Comparison of ENCODE assay signal across 20 cellular contexts in the genomic region with DNA sequence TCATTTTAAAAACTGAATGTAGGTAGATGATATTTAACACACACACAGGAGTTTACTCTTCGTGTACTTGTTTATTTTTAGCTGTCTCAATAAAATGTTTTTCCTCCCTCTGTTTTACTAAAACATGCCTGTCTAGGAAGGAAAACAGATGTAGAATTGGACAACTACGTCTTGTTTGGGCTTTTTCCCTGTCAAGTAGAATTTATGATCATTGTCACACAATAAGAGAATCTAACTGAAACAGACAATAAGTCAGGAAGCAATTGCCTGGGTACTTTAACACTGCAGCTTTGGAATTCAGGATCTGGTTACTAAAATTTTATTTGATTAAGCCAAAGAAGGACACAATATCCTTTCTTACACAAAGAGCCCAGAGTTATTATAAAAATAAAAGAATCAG.
A peak's percentile ranks its signal among the peaks of the same experiment; 100 is the strongest.
DNase-seq lines count a peak whose midpoint lies in the region; ATAC-seq, FAIRE-seq and TF ChIP-seq lines count a peak whose summit lies in the region.
"Had no signal": no experiment of that assay in that cellular context is flagged by ENCODE, and none has a peak within 500 bp of the region (broad histone marks: within the 10 kb centered on the region; RNA-seq: fewer than 3 reads in every experiment).

No MANE protein-coding gene starts in this region.

- CTCF ChIA-PET in SK-N-SH (lab: Yijun Ruan, JAX) = interaction anchor here (0.6 to 0.9 kb wide), 2 partner anchors 95 to 375 kb away, joined by 3 read pairs; no protein-coding TSS in a partner anchor

- H3K36me3 ChIP-seq in SK-N-SH (replicated peaks in 1 of 2; ENCODE audit: control insufficient read depth in 1 of 2, insufficient read depth in 2 of 2, low read length in 1 of 2) (no peaks in the 10 kb centered on the region), sigmoid colon (no peaks in the 10 kb centered on the region)
- H3K36me3 ChIP-seq: SJCRH30 had no signal

- H3K4me3 Mint-ChIP-seq in chondrocyte (ENCODE audit: unreplicated experiment) (no peak overlapping the region), progenitor cell of endocrine pancreas (ENCODE audit: low read depth) (no peak overlapping the region)
- H3K4me3 Mint-ChIP-seq: GM23338, T-cell had no signal

- H3K36me3 Mint-ChIP-seq in chondrocyte (ENCODE audit: low read depth) (no peaks in the 10 kb centered on the region), progenitor cell of endocrine pancreas (ENCODE audit: insufficient read depth) (no peaks in the 10 kb centered on the region)
- H3K36me3 Mint-ChIP-seq: T-cell had no signal

- no peaks in the 10 kb centered on the region; the same call in 1 of the 2 replicates for H3K9me2 ChIP-seq in SK-N-SH

- no peak for DNase-seq in SK-N-SH
- DNase-seq in NCI-H446 treated with DMSO at 0.1 percent for 48 hours (lab: John Stamatoyannopoulos, UW) = peak; percentile 100
- DNase-seq in sigmoid colon = no peak
- DNase-seq in NCI-H187 (lab: John Stamatoyannopoulos, UW) = no peak
- no peak for DNase-seq in chondrocyte (ENCODE audit: low spot score)
- DNase-seq in progenitor cell of endocrine pancreas (ENCODE audit: low spot score, unreplicated experiment) = no peak
- DNase-seq: DMS 273 treated with DMSO at 0.1 percent for 48 hours, GF-D8, KG1, NCI-H1048, NCI-H2029 treated with DMSO at 0.1 percent for 48 hours, PC-9, SJCRH30, T-cell had no signal

- no peak for TF ChIP-seq RAD21 in SK-N-SH (IDR thresholded peaks at IDR 0.05; ENCODE audit: low read length)

- H3K27ac Mint-ChIP-seq in chondrocyte (ENCODE audit: unreplicated experiment) (no peak overlapping the region), progenitor cell of endocrine pancreas (no peak overlapping the region)
- H3K27ac Mint-ChIP-seq: GM23338, T-cell had no signal

- H3K9me3 ChIP-seq in SK-N-SH (no peaks in the 10 kb centered on the region), sigmoid colon (no peaks in the 10 kb centered on the region)
- H3K9me3 ChIP-seq: SJCRH30 had no signal

- H3K27me3 ChIP-seq in SK-N-SH (ENCODE audit: insufficient read depth) (no peaks in the 10 kb centered on the region), sigmoid colon (no peaks in the 10 kb centered on the region)
- H3K27me3 ChIP-seq: SJCRH30 had no signal

- POLR2A ChIA-PET in SK-N-SH (lab: Yijun Ruan, JAX) = no interaction called here

- H3K4me1 ChIP-seq in SK-N-SH (ENCODE audit: control insufficient read depth in 1 of 2, insufficient read depth in 2 of 2, low read depth in 1 of 2, low read length in 1 of 2) (peaks cover 0 to 19% of the 10 kb centered on the region in 2 experiments; a peak in 2 of 4 replicates), sigmoid colon (peaks cover 0 to 15% (median 0%) of the 10 kb centered on the region in 4 donors)

- no peak overlapping the region for H3K9ac ChIP-seq in SK-N-SH

- ATAC-seq in SK-N-SH treated with all-trans-retinoic acid at 6 μM for 48 hours = peak; percentile 40; the same call in 2 of the 3 replicates
- ATAC-seq: GM23338, T-cell had no signal

- peak overlapping the region in 1 of 2 experiments; percentile 28; a peak in 1 of 4 replicates for H3K27ac ChIP-seq in SK-N-SH (ENCODE audit: low read depth in 2 of 2, low read length in 1 of 2)
- no peak overlapping the region for H3K27ac ChIP-seq in sigmoid colon
- H3K27ac ChIP-seq: C4-2B, PC-9, SJCRH30 had no signal

- peak; percentile 33 for FAIRE-seq in endometrium (lab: Jason Lieb, UNC)
- FAIRE-seq: A204.1, GM12892 had no signal

- no peak for TF ChIP-seq EP300 in SK-N-SH (IDR thresholded peaks at IDR 0.05; ENCODE audit: borderline replicate concordance in 1 of 2, low read depth in 1 of 2, low read length in 1 of 2)
- no peak for TF ChIP-seq EP300 in sigmoid colon (IDR thresholded peaks at IDR 0.05)

- no peaks in the 10 kb centered on the region for H3K9me3 Mint-ChIP-seq in chondrocyte (ENCODE audit: low read depth)
- no peaks in the 10 kb centered on the region for H3K9me3 Mint-ChIP-seq in progenitor cell of endocrine pancreas (ENCODE audit: low read depth)
- H3K9me3 Mint-ChIP-seq: GM23338, T-cell had no signal

- peaks cover 15% of the 10 kb centered on the region for H3K4me1 Mint-ChIP-seq in chondrocyte (ENCODE audit: low read depth)
- H3K4me1 Mint-ChIP-seq in progenitor cell of endocrine pancreas (ENCODE audit: low read depth) = peaks cover 17% of the 10 kb centered on the region

- no peak overlapping the region for H3K4me2 ChIP-seq in SK-N-SH
- H3K4me2 ChIP-seq: GM23338, PC-9 had no signal

- intact Hi-C loops in sigmoid colon (cut with DNase I) = no loop called here

- no peaks in the 10 kb centered on the region for H3F3A ChIP-seq in SK-N-SH (replicated peaks; ENCODE audit: insufficient read depth)

- no peak overlapping the region for H3K4me3 ChIP-seq in SK-N-SH (ENCODE audit: low read depth in 2 of 2, low read length in 1 of 2)
- no peak overlapping the region for H3K4me3 ChIP-seq in sigmoid colon
- H3K4me3 ChIP-seq: GM23338, PC-9, SJCRH30 had no signal

- no peaks in the 10 kb centered on the region for H3K79me2 ChIP-seq in SK-N-SH (ENCODE audit: insufficient read depth)

- no peak overlapping the region for H2AFZ ChIP-seq in SK-N-SH (ENCODE audit: low read depth)
- H2AFZ ChIP-seq: GM23338, PC-9 had no signal

- TF ChIP-seq CTCF in SK-N-SH (IDR thresholded peaks at IDR 0.05) (no peak), sigmoid colon (IDR thresholded peaks at IDR 0.05) (no peak), chondrocyte (IDR thresholded peaks at IDR 0.05) (no peak), progenitor cell of endocrine pancreas (IDR thresholded peaks at IDR 0.05; ENCODE audit: unreplicated experiment) (no peak)

- H3K27me3 Mint-ChIP-seq in chondrocyte (ENCODE audit: low read depth) (no peaks in the 10 kb centered on the region), progenitor cell of endocrine pancreas (peaks cover 6% of the 10 kb centered on the region)

- TF ChIP-seq POLR2A in sigmoid colon (IDR thresholded peaks at IDR 0.05) = no peak

- no peaks in the 10 kb centered on the region for H4K20me1 ChIP-seq in SK-N-SH (ENCODE audit: insufficient read depth)

- 19% methylated on average over 2 of the region's 2 CpGs for WGBS in SK-N-SH (ENCODE audit: low lambda C conversion rate)
- WGBS in sigmoid colon, 2 donors = 47 to 49% methylated on average over 2 of the region's 2 CpGs

TF ChIP-seq in SK-N-SH treated with all-trans-retinoic acid at 6 μM for 48 hours, 23 proteins besides CTCF, POLR2A, EP300 and RAD21:
- TF ChIP-seq TOX (CRISPR knock-in tag; IDR thresholded peaks at IDR 0.05; ENCODE audit: borderline replicate concordance) = peak; percentile 57; the same call in 1 of the 2 replicates
- no peak for TF ChIP-seq ARNTL (CRISPR knock-in tag; IDR thresholded peaks at IDR 0.05; ENCODE audit: borderline replicate concordance, low read depth)
- TF ChIP-seq RARB (CRISPR knock-in tag; IDR thresholded peaks at IDR 0.05) = peak; percentile 68; the same call in 1 of the 2 replicates

TF ChIP-seq in SK-N-SH, 30 proteins besides CTCF, POLR2A, EP300 and RAD21:
- TF ChIP-seq EZH2phosphoT487 (IDR thresholded peaks at IDR 0.05; ENCODE audit: borderline replicate concordance, low read depth) = no peak
- TF ChIP-seq, protein P1, sequence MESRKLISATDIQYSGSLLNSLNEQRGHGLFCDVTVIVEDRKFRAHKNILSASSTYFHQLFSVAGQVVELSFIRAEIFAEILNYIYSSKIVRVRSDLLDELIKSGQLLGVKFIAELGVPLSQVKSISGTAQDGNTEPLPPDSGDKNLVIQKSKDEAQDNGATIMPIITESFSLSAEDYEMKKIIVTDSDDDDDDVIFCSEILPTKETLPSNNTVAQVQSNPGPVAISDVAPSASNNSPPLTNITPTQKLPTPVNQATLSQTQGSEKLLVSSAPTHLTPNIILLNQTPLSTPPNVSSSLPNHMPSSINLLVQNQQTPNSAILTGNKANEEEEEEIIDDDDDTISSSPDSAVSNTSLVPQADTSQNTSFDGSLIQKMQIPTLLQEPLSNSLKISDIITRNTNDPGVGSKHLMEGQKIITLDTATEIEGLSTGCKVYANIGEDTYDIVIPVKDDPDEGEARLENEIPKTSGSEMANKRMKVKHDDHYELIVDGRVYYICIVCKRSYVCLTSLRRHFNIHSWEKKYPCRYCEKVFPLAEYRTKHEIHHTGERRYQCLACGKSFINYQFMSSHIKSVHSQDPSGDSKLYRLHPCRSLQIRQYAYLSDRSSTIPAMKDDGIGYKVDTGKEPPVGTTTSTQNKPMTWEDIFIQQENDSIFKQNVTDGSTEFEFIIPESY (IDR thresholded peaks at IDR 0.05; ENCODE audit: borderline replicate concordance, low read depth) = no peak
- no peak for TF ChIP-seq NFIC (IDR thresholded peaks at IDR 0.05; ENCODE audit: borderline replicate concordance)
- no peak for TF ChIP-seq TAF1 (IDR thresholded peaks at IDR 0.05; ENCODE audit: borderline replicate concordance, low read depth, low read length)
- no peak for TF ChIP-seq ELF1 (IDR thresholded peaks at IDR 0.05)
- TF ChIP-seq POLR2AphosphoS5 (IDR thresholded peaks at IDR 0.05; ENCODE audit: low read depth, low read length) = no peak
- no peak for TF ChIP-seq CHD2 (IDR thresholded peaks at IDR 0.05; ENCODE audit: low read length, partially characterized antibody)
- TF ChIP-seq, protein P2, sequence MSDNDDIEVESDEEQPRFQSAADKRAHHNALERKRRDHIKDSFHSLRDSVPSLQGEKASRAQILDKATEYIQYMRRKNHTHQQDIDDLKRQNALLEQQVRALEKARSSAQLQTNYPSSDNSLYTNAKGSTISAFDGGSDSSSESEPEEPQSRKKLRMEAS (IDR thresholded peaks at IDR 0.05; ENCODE audit: low read depth) = no peak
- TF ChIP-seq MEF2A (IDR thresholded peaks at IDR 0.05; ENCODE audit: borderline replicate concordance, low read depth) = no peak
- no peak for TF ChIP-seq JUND (IDR thresholded peaks at IDR 0.05)
- TF ChIP-seq GABPA (IDR thresholded peaks at IDR 0.05; ENCODE audit: low read depth) = no peak
- no peak for TF ChIP-seq FOSL2 (IDR thresholded peaks at IDR 0.05; ENCODE audit: borderline replicate concordance, low read depth)
- TF ChIP-seq GATA2 (CRISPR knock-in tag; IDR thresholded peaks at IDR 0.05) = no peak
- no peak for TF ChIP-seq RXRA (IDR thresholded peaks at IDR 0.05; ENCODE audit: borderline replicate concordance, low read depth)
- no peak for TF ChIP-seq SMC3 (IDR thresholded peaks at IDR 0.05; ENCODE audit: low read depth, low read length)
- TF ChIP-seq RCOR1 (IDR thresholded peaks at IDR 0.05; ENCODE audit: low read length) = no peak
